In the genomic region with DNA sequence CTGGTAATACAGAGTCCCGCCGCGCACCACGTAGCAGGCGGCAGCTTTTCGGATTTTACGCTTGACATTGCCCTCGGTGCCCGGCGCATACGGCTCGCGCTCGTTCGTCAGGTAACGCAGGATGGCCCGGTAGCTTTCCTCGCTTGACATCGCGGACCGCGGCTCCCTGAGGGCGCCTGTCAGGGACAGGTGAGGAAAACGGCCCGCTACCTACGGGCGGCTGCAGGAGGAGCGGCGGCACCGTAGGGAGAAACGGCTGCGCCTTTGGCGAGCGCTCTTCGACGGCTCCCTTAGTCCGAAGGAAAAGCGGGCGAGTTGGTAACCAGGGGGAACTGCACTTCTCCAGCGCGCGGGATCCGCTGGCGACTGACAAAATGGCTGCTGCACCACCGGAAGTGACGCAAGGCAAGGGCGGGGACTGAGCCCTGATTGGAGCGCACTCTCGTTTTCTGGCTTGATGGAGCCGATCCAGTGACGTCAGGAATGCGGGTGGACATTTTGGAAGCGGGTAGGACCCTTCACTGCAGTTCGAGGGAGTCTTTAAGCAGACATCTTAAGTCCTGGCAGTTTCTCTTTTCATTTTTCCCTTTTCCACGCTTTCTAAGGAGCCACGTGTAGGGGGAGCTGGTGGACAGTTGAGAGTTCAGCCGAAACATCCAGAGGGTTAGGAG, we compare ENCODE assay signal across 1 cellular context.
TF ChIP-seq lines count a peak whose summit lies in the region.

A gene with protein sequence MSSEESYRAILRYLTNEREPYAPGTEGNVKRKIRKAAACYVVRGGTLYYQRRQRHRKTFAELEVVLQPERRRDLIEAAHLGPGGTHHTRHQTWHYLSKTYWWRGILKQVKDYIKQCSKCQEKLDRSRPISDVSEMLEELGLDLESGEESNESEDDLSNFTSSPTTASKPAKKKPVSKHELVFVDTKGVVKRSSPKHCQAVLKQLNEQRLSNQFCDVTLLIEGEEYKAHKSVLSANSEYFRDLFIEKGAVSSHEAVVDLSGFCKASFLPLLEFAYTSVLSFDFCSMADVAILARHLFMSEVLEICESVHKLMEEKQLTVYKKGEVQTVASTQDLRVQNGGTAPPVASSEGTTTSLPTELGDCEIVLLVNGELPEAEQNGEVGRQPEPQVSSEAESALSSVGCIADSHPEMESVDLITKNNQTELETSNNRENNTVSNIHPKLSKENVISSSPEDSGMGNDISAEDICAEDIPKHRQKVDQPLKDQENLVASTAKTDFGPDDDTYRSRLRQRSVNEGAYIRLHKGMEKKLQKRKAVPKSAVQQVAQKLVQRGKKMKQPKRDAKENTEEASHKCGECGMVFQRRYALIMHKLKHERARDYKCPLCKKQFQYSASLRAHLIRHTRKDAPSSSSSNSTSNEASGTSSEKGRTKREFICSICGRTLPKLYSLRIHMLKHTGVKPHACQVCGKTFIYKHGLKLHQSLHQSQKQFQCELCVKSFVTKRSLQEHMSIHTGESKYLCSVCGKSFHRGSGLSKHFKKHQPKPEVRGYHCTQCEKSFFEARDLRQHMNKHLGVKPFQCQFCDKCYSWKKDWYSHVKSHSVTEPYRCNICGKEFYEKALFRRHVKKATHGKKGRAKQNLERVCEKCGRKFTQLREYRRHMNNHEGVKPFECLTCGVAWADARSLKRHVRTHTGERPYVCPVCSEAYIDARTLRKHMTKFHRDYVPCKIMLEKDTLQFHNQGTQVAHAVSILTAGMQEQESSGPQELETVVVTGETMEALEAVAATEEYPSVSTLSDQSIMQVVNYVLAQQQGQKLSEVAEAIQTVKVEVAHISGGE (minus strand): TSS at position 368 of the 671 bp plus-strand sequence. CDS start 218 bp downstream, at position 150.

TF ChIP-seq in GM12878, 131 proteins besides CTCF, POLR2A, EP300 and RAD21 (continued from another document):
- TF ChIP-seq, protein P1, sequence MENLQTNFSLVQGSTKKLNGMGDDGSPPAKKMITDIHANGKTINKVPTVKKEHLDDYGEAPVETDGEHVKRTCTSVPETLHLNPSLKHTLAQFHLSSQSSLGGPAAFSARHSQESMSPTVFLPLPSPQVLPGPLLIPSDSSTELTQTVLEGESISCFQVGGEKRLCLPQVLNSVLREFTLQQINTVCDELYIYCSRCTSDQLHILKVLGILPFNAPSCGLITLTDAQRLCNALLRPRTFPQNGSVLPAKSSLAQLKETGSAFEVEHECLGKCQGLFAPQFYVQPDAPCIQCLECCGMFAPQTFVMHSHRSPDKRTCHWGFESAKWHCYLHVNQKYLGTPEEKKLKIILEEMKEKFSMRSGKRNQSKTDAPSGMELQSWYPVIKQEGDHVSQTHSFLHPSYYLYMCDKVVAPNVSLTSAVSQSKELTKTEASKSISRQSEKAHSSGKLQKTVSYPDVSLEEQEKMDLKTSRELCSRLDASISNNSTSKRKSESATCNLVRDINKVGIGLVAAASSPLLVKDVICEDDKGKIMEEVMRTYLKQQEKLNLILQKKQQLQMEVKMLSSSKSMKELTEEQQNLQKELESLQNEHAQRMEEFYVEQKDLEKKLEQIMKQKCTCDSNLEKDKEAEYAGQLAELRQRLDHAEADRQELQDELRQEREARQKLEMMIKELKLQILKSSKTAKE (IDR thresholded peaks at IDR 0.05; ENCODE audit: low read depth, poor library complexity, severe bottlenecking): peak; percentile 52
- TF ChIP-seq, protein P2, sequence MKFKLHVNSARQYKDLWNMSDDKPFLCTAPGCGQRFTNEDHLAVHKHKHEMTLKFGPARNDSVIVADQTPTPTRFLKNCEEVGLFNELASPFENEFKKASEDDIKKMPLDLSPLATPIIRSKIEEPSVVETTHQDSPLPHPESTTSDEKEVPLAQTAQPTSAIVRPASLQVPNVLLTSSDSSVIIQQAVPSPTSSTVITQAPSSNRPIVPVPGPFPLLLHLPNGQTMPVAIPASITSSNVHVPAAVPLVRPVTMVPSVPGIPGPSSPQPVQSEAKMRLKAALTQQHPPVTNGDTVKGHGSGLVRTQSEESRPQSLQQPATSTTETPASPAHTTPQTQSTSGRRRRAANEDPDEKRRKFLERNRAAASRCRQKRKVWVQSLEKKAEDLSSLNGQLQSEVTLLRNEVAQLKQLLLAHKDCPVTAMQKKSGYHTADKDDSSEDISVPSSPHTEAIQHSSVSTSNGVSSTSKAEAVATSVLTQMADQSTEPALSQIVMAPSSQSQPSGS (IDR thresholded peaks at IDR 0.05; ENCODE audit: low read length): peak; percentile 66
- no peak; the same call in none of the 2 replicates for TF ChIP-seq LARP7 (IDR thresholded peaks at IDR 0.05)
- TF ChIP-seq, protein P3, sequence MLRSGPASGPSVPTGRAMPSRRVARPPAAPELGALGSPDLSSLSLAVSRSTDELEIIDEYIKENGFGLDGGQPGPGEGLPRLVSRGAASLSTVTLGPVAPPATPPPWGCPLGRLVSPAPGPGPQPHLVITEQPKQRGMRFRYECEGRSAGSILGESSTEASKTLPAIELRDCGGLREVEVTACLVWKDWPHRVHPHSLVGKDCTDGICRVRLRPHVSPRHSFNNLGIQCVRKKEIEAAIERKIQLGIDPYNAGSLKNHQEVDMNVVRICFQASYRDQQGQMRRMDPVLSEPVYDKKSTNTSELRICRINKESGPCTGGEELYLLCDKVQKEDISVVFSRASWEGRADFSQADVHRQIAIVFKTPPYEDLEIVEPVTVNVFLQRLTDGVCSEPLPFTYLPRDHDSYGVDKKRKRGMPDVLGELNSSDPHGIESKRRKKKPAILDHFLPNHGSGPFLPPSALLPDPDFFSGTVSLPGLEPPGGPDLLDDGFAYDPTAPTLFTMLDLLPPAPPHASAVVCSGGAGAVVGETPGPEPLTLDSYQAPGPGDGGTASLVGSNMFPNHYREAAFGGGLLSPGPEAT (IDR thresholded peaks at IDR 0.05; ENCODE audit: low read depth): peak; percentile 72
- peak; percentile 24 for TF ChIP-seq MYC (IDR thresholded peaks at IDR 0.05; ENCODE audit: insufficient read depth, insufficient read length, insufficient replicate concordance, low read length, severe bottlenecking)
- no peak for TF ChIP-seq NFYA (IDR thresholded peaks at IDR 0.05; ENCODE audit: borderline replicate concordance, low read depth, low read length)
- peak; percentile 83 for TF ChIP-seq HCFC1 (IDR thresholded peaks at IDR 0.05; ENCODE audit: low read length)
- TF ChIP-seq MXI1 (IDR thresholded peaks at IDR 0.05; ENCODE audit: low read depth, low read length): peak; percentile 97
- no peak for TF ChIP-seq BMI1 (IDR thresholded peaks at IDR 0.05; ENCODE audit: borderline replicate concordance)
- TF ChIP-seq MEF2A (IDR thresholded peaks at IDR 0.05; ENCODE audit: insufficient read depth, low read depth, low read length): 0 out of 2 replicates have a peak, but pooled peaks have one; percentile 8
- 0 out of 2 replicates have a peak, but pooled peaks have one; percentile 5 for TF ChIP-seq DPF2 (IDR thresholded peaks at IDR 0.05)
- 0 out of 2 replicates have a peak, but pooled peaks have one; percentile 56 for TF ChIP-seq TAF1 (IDR thresholded peaks at IDR 0.05; ENCODE audit: borderline replicate concordance, low read depth, low read length)
- peak; percentile 80 for TF ChIP-seq PML (IDR thresholded peaks at IDR 0.05; ENCODE audit: low read length)
- TF ChIP-seq YY1 (IDR thresholded peaks at IDR 0.05; ENCODE audit: low read depth, low read length): peak; percentile 100
- TF ChIP-seq NR2C1 (IDR thresholded peaks at IDR 0.05): peak; percentile 89
- TF ChIP-seq ZNF24 (IDR thresholded peaks at IDR 0.05): 0 out of 2 replicates have a peak, but pooled peaks have one; percentile 6
- no peak for TF ChIP-seq ZZZ3 (IDR thresholded peaks at IDR 0.05; ENCODE audit: control insufficient read depth, insufficient read length, low read depth)
- TF ChIP-seq TCF12 (IDR thresholded peaks at IDR 0.05; ENCODE audit: low read depth, low read length): 0 out of 2 replicates have a peak, but pooled peaks have one; percentile 6
- TF ChIP-seq NBN (IDR thresholded peaks at IDR 0.05): peak; percentile 96
- peak in 1 of 2 experiments; percentile 74; a peak in 1 of 4 replicates for TF ChIP-seq SRF (IDR thresholded peaks at IDR 0.05; ENCODE audit: low read depth in 2 of 2, low read length in 2 of 2)
- TF ChIP-seq, protein P4, sequence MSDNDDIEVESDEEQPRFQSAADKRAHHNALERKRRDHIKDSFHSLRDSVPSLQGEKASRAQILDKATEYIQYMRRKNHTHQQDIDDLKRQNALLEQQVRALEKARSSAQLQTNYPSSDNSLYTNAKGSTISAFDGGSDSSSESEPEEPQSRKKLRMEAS (IDR thresholded peaks at IDR 0.05; ENCODE audit: low read depth, low read length): peak; percentile 56
- TF ChIP-seq POLR2AphosphoS2 (IDR thresholded peaks at IDR 0.05; ENCODE audit: low read depth, low read length): peak; percentile 83
- TF ChIP-seq CBX5 (IDR thresholded peaks at IDR 0.05; ENCODE audit: low read depth): peak; percentile 93; the same call in 1 of the 2 replicates
- TF ChIP-seq, protein P5, sequence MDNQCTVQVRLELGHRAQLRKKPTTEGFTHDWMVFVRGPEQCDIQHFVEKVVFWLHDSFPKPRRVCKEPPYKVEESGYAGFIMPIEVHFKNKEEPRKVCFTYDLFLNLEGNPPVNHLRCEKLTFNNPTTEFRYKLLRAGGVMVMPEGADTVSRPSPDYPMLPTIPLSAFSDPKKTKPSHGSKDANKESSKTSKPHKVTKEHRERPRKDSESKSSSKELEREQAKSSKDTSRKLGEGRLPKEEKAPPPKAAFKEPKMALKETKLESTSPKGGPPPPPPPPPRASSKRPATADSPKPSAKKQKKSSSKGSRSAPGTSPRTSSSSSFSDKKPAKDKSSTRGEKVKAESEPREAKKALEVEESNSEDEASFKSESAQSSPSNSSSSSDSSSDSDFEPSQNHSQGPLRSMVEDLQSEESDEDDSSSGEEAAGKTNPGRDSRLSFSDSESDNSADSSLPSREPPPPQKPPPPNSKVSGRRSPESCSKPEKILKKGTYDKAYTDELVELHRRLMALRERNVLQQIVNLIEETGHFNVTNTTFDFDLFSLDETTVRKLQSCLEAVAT (IDR thresholded peaks at IDR 0.05): no peak; the same call in 1 of the 2 replicates
- peak; percentile 84 to 87 for TF ChIP-seq IKZF2 (IDR thresholded peaks at IDR 0.05)
- no peak for TF ChIP-seq ASH2L (IDR thresholded peaks at IDR 0.05; ENCODE audit: borderline replicate concordance, low read depth)
- peak; percentile 56; the same call in 1 of the 2 replicates for TF ChIP-seq SREBF1 (IDR thresholded peaks at IDR 0.05; ENCODE audit: low read length)
- no peak for TF ChIP-seq EGR1 (IDR thresholded peaks at IDR 0.05; ENCODE audit: borderline replicate concordance in 1 of 2, low read depth in 2 of 2, low read length in 2 of 2)
- TF ChIP-seq IKZF1 (conservative IDR thresholded peaks at IDR 0.05): peak; percentile 79
- no peak for TF ChIP-seq CHD4 (IDR thresholded peaks at IDR 0.05)
- TF ChIP-seq CBFB (IDR thresholded peaks at IDR 0.05; ENCODE audit: low read depth): peak; percentile 37; the same call in 1 of the 2 replicates
- TF ChIP-seq, protein P6, sequence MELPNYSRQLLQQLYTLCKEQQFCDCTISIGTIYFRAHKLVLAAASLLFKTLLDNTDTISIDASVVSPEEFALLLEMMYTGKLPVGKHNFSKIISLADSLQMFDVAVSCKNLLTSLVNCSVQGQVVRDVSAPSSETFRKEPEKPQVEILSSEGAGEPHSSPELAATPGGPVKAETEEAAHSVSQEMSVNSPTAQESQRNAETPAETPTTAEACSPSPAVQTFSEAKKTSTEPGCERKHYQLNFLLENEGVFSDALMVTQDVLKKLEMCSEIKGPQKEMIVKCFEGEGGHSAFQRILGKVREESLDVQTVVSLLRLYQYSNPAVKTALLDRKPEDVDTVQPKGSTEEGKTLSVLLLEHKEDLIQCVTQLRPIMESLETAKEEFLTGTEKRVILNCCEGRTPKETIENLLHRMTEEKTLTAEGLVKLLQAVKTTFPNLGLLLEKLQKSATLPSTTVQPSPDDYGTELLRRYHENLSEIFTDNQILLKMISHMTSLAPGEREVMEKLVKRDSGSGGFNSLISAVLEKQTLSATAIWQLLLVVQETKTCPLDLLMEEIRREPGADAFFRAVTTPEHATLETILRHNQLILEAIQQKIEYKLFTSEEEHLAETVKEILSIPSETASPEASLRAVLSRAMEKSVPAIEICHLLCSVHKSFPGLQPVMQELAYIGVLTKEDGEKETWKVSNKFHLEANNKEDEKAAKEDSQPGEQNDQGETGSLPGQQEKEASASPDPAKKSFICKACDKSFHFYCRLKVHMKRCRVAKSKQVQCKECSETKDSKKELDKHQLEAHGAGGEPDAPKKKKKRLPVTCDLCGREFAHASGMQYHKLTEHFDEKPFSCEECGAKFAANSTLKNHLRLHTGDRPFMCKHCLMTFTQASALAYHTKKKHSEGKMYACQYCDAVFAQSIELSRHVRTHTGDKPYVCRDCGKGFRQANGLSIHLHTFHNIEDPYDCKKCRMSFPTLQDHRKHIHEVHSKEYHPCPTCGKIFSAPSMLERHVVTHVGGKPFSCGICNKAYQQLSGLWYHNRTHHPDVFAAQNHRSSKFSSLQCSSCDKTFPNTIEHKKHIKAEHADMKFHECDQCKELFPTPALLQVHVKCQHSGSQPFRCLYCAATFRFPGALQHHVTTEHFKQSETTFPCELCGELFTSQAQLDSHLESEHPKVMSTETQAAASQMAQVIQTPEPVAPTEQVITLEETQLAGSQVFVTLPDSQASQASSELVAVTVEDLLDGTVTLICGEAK (IDR thresholded peaks at IDR 0.05; ENCODE audit: borderline replicate concordance): peak; percentile 97
TF ChIP-seq in GM12878: peak in this region for 53.
